Comparison of ENCODE assay signal across 19 cellular contexts in genomic region chr2:59176737-59177136, GRCh38.
DNase-seq lines count a peak whose midpoint lies in the region; ATAC-seq and TF ChIP-seq lines count a peak whose summit lies in the region.
"Had no signal": no experiment of that assay in that cellular context is flagged by ENCODE, and none has a peak within 500 bp of the region (broad histone marks: within the 10 kb centered on the region; RNA-seq: fewer than 3 reads in every experiment).

No MANE protein-coding gene starts in this region.

- peaks cover 0 to 6% of the 10 kb centered on the region in 2 donors for H3K4me1 ChIP-seq in neuronal stem cell (ENCODE audit: control insufficient read depth in 2 of 2, insufficient read depth in 1 of 2, low read depth in 1 of 2, low read length in 2 of 2)
- no peaks in the 10 kb centered on the region for H3K4me1 ChIP-seq in mesenchymal stem cell (ENCODE audit: control insufficient read depth, insufficient read depth, low read depth, low read length)
- H3K4me1 ChIP-seq: uterus had no signal

- no peak overlapping the region for H4K8ac ChIP-seq in neuronal stem cell (ENCODE audit: low read depth, low read length)
- no peak overlapping the region for H4K8ac ChIP-seq in mesenchymal stem cell (ENCODE audit: low read length)

- H2AK5ac ChIP-seq in neuronal stem cell (ENCODE audit: low read depth, low read length) (no peak overlapping the region), mesenchymal stem cell (ENCODE audit: low read length, severe bottlenecking) (no peak overlapping the region)

- no peak overlapping the region for H3K4me3 ChIP-seq in neuronal stem cell (ENCODE audit: low read length in 2 of 2)
- no peak overlapping the region for H3K4me3 ChIP-seq in mesenchymal stem cell (ENCODE audit: insufficient read depth in 1 of 2, low read depth in 1 of 2, low read length in 2 of 2)
- H3K4me3 ChIP-seq: cardiac muscle cell, ovary, uterus had no signal

- H3K9ac ChIP-seq in neuronal stem cell (ENCODE audit: low read depth, low read length, poor library complexity), result no peak overlapping the region
- no peak overlapping the region for H3K9ac ChIP-seq in mesenchymal stem cell (ENCODE audit: low read length)

- H3K23ac ChIP-seq in neuronal stem cell (ENCODE audit: low read depth, low read length, poor library complexity) (no peak overlapping the region), mesenchymal stem cell (ENCODE audit: low read length in 2 of 2) (no peak overlapping the region)

- no peak overlapping the region for H4K91ac ChIP-seq in neuronal stem cell (ENCODE audit: low read depth, low read length, poor library complexity)
- H4K91ac ChIP-seq in mesenchymal stem cell (ENCODE audit: low read length), result no peak overlapping the region

- H3K4ac ChIP-seq in neuronal stem cell (ENCODE audit: low read length) (no peak overlapping the region), mesenchymal stem cell (ENCODE audit: low read depth in 1 of 2, low read length in 2 of 2) (no peak overlapping the region)

- H2BK12ac ChIP-seq in neuronal stem cell (ENCODE audit: low read length), result no peak overlapping the region
- H2BK12ac ChIP-seq in mesenchymal stem cell (ENCODE audit: low read length in 2 of 2), result no peak overlapping the region

- no peaks in the 10 kb centered on the region for H3K79me1 ChIP-seq in neuronal stem cell (ENCODE audit: low read depth, low read length)
- H3K79me1 ChIP-seq in mesenchymal stem cell (replicated peaks; ENCODE audit: low read length, poor library complexity, severe bottlenecking), result no peaks in the 10 kb centered on the region

- H3K4me2 ChIP-seq in neuronal stem cell (ENCODE audit: insufficient read depth, low read length, poor library complexity, severe bottlenecking), result no peak overlapping the region
- H3K4me2 ChIP-seq in mesenchymal stem cell (ENCODE audit: low read length, poor library complexity, severe bottlenecking), result no peak overlapping the region

- DNase-seq in DMS53 (lab: John Stamatoyannopoulos, UW) (peak; percentile 68), RKO (ENCODE audit: low spot score) (peak; percentile 11), GM13976 (ENCODE audit: low spot score) (no peak), neuronal stem cell (ENCODE audit: low spot score) (no peak), mesenchymal stem cell (no peak), NCI-H2029 treated with DMSO at 0.1 percent for 48 hours (lab: John Stamatoyannopoulos, UW) (no peak)
- DNase-seq: activated naive CD8-positive, alpha-beta T cell treated with anti-CD3 and anti-CD28 coated beads for 36 hours; activated T-cell treated with anti-CD3 and anti-CD28 coated beads, Interleukin-2, amount 50 U/mL, for 24 hours; effector CD4-positive, alpha-beta T cell; MV-4-11; NCI-H524 treated with DMSO at 0.1 percent for 48 hours; ovary; Right ventricle myocardium superior; uterus had no signal

- H2AFZ ChIP-seq in neuronal stem cell (ENCODE audit: low read length) (no peak overlapping the region), mesenchymal stem cell (ENCODE audit: low read depth, low read length) (no peak overlapping the region)

- H3K27me3 ChIP-seq in neuronal stem cell (ENCODE audit: control insufficient read depth in 3 of 3, insufficient read depth in 3 of 3, low read depth in 1 of 3, low read length in 3 of 3) (no peaks in the 10 kb centered on the region), mesenchymal stem cell (ENCODE audit: control insufficient read depth in 1 of 2, insufficient read depth in 1 of 2, low read length in 2 of 2) (no peaks in the 10 kb centered on the region)
- H3K27me3 ChIP-seq: cardiac muscle cell, ovary, uterus had no signal

- ATAC-seq in GM18867 (IDR thresholded peaks at IDR 0.05; ENCODE audit: unreplicated experiment) (peak; percentile 80), HG03442 (IDR thresholded peaks at IDR 0.05; ENCODE audit: unreplicated experiment) (peak; percentile 45)
- ATAC-seq: left lobe of liver; stimulated activated memory B cell treated with anti-CD40 and anti-IgM and Interleukin-4, amounts not matched to agents 10 μg/mL and 1 μg/mL and 100 μg/mL, for 72 hours had no signal

- no peak overlapping the region for H2BK120ac ChIP-seq in neuronal stem cell (ENCODE audit: low read depth, low read length)
- H2BK120ac ChIP-seq in mesenchymal stem cell (ENCODE audit: low read depth, low read length), result no peak overlapping the region

- no peak for TF ChIP-seq CTCF in GM13976 (IDR thresholded peaks at IDR 0.05; ENCODE audit: borderline replicate concordance, control extremely low read depth, extremely low read depth, insufficient read depth, missing control alignments)

- H3K9me3 ChIP-seq in neuronal stem cell (replicated peaks in 1 of 2; ENCODE audit: control insufficient read depth in 2 of 2, insufficient read depth in 1 of 2, low read depth in 1 of 2, low read length in 2 of 2) (no peaks in the 10 kb centered on the region), mesenchymal stem cell (ENCODE audit: control insufficient read depth, low read length) (no peaks in the 10 kb centered on the region)
- H3K9me3 ChIP-seq: ovary, uterus had no signal

- no peak overlapping the region for H3K27ac ChIP-seq in neuronal stem cell (replicated peaks; ENCODE audit: low read length)
- H3K27ac ChIP-seq in mesenchymal stem cell (ENCODE audit: low read length, poor library complexity, severe bottlenecking), result no peak overlapping the region
- H3K27ac ChIP-seq: cardiac muscle cell, ovary, uterus had no signal

- no peaks in the 10 kb centered on the region for H3K36me3 ChIP-seq in neuronal stem cell (replicated peaks in 1 of 2; ENCODE audit: control insufficient read depth in 2 of 2, insufficient read depth in 2 of 2, low read length in 2 of 2)
- H3K36me3 ChIP-seq in mesenchymal stem cell (ENCODE audit: control insufficient read depth in 1 of 2, insufficient read depth in 2 of 2, low read depth in 1 of 2, low read length in 2 of 2), result no peaks in the 10 kb centered on the region
- H3K36me3 ChIP-seq: cardiac muscle cell, ovary, uterus had no signal

- in situ Hi-C loops in GM13976 (cut with MboI; ENCODE audit: low sequenced_read_pairs, unreplicated experiment), result no loop called here

- H2BK5ac ChIP-seq in neuronal stem cell (ENCODE audit: low read length) (no peak overlapping the region), mesenchymal stem cell (ENCODE audit: low read depth, low read length, poor library complexity, severe bottlenecking) (no peak overlapping the region)

- H3K14ac ChIP-seq in neuronal stem cell (ENCODE audit: low read length) (no peak overlapping the region), mesenchymal stem cell (ENCODE audit: low read length in 2 of 2) (no peak overlapping the region)

- no peak overlapping the region for H3K18ac ChIP-seq in neuronal stem cell (ENCODE audit: low read length)
- H3K18ac ChIP-seq in mesenchymal stem cell (ENCODE audit: low read depth in 1 of 2, low read length in 2 of 2), result no peak overlapping the region

- H2BK15ac ChIP-seq in neuronal stem cell (ENCODE audit: low read length), result no peak overlapping the region
- no peak overlapping the region for H2BK15ac ChIP-seq in mesenchymal stem cell (ENCODE audit: low read depth, poor library complexity, severe bottlenecking)

Comparison
In these comparisons a context has a peak if more than half of its experiments do, and no peak if none do; other contexts are left out.
1. DNase-seq: peak in DMS53 (single experiment) and RKO (single experiment); none in GM13976 (single experiment), neuronal stem cell (single experiment), mesenchymal stem cell (single experiment) and NCI-H2029 treated with DMSO at 0.1 percent for 48 hours (single experiment).